Comparison of ENCODE assay signal across 15 cellular contexts in genomic region chr6:18326001-18326400, GRCh38.
"Had no signal": no experiment of that assay in that cellular context is flagged by ENCODE, and none has a peak within 500 bp of the region (broad histone marks: within the 10 kb centered on the region; RNA-seq: fewer than 3 reads in every experiment).

No MANE protein-coding gene starts in this region.

- H3K36me3 ChIP-seq: gastrocnemius medialis, upper lobe of right lung had no signal

- H3K27ac ChIP-seq: gastrocnemius medialis, parathyroid adenoma, upper lobe of right lung had no signal

- H3K9me3 Mint-ChIP-seq: activated naive CD8-positive, alpha-beta T cell treated with anti-CD3 and anti-CD28 coated beads, Interleukin-2, amount 10 ng/mL, durations not matched to agents 7 days and 5 days; activated T-helper 1 cell treated with anti-CD3 and anti-CD28 coated beads, Interleukin-12 subunit alpha, Interleukin-12 subunit beta, Interleukin-2, Interleukin-4 antibody, amounts not matched to agents 30 ng/mL and 10 ng/mL and 1 ng/mL, durations not matched to agents 14 hours and 24 hours and 36 hours; brain; neural crest cell; stimulated activated naive CD8-positive, alpha-beta T cell treated with anti-CD3 and anti-CD28 coated beads, Interleukin-15, Interleukin-2, amounts not matched to agents 100 ng/mL and 50 ng/mL, for 24 hours had no signal

- H3K9ac ChIP-seq: parathyroid adenoma had no signal

- H3K9me3 ChIP-seq: gastrocnemius medialis, upper lobe of right lung had no signal

- ATAC-seq: gastrocnemius medialis, upper lobe of right lung had no signal

- H3K27ac Mint-ChIP-seq: activated naive CD8-positive, alpha-beta T cell treated with anti-CD3 and anti-CD28 coated beads, Interleukin-2, amount 10 ng/mL, durations not matched to agents 7 days and 5 days; activated T-helper 1 cell treated with anti-CD3 and anti-CD28 coated beads, Interleukin-12 subunit alpha, Interleukin-12 subunit beta, Interleukin-2, Interleukin-4 antibody, amounts not matched to agents 30 ng/mL and 10 ng/mL and 1 ng/mL, durations not matched to agents 14 hours and 24 hours and 36 hours; stimulated activated naive CD8-positive, alpha-beta T cell treated with anti-CD3 and anti-CD28 coated beads, Interleukin-15, Interleukin-2, amounts not matched to agents 100 ng/mL and 50 ng/mL, for 24 hours had no signal

- DNase-seq: activated CD4-positive, alpha-beta T cell treated with anti-CD3 and anti-CD28 coated beads, Interleukin-2, amount 50 U/mL, for 1 hour; activated naive CD4-positive, alpha-beta T cell; activated naive CD8-positive, alpha-beta T cell treated with anti-CD3 and anti-CD28 coated beads, Interleukin-2, amount 10 ng/mL, durations not matched to agents 7 days and 5 days; cortex of kidney; effector CD8-positive, alpha-beta T cell; gastrocnemius medialis; midbrain; T-helper 9 cell; upper lobe of right lung had no signal

- H3K4me3 ChIP-seq: gastrocnemius medialis, lung, upper lobe of right lung had no signal

- H3K4me1 ChIP-seq: parathyroid adenoma had no signal

- H2AFZ ChIP-seq: parathyroid adenoma had no signal

- H3K27me3 ChIP-seq: gastrocnemius medialis, upper lobe of right lung had no signal

- H3K4me3 Mint-ChIP-seq: activated naive CD8-positive, alpha-beta T cell treated with anti-CD3 and anti-CD28 coated beads, Interleukin-2, amount 10 ng/mL, durations not matched to agents 7 days and 5 days; activated T-helper 1 cell treated with anti-CD3 and anti-CD28 coated beads, Interleukin-12 subunit alpha, Interleukin-12 subunit beta, Interleukin-2, Interleukin-4 antibody, amounts not matched to agents 30 ng/mL and 10 ng/mL and 1 ng/mL, durations not matched to agents 14 hours and 24 hours and 36 hours; brain; neural crest cell; stimulated activated naive CD8-positive, alpha-beta T cell treated with anti-CD3 and anti-CD28 coated beads, Interleukin-15, Interleukin-2, amounts not matched to agents 100 ng/mL and 50 ng/mL, for 24 hours had no signal

- H3K79me2 ChIP-seq: parathyroid adenoma had no signal

- H3K36me3 Mint-ChIP-seq: activated naive CD8-positive, alpha-beta T cell treated with anti-CD3 and anti-CD28 coated beads, Interleukin-2, amount 10 ng/mL, durations not matched to agents 7 days and 5 days; brain had no signal
